7 cellular contexts compared by ENCODE assay signal in genomic region chr2:132668986-132669853, GRCh38. TPM values are rescaled to one million over a fixed set of nuclear protein-coding genes. Genes with fewer than 3 reads are reported as not detected.
A peak's percentile ranks its signal among the peaks of the same experiment; 100 is the strongest.
DNase-seq lines count a peak whose midpoint lies in the region; ATAC-seq and TF ChIP-seq lines count a peak whose summit lies in the region.

No MANE protein-coding gene starts in this region.

- peak overlapping the region; percentile 57 for H3K4me3 ChIP-seq in iPS-18c (ENCODE audit: insufficient read depth, low read depth, low read length)
- H3K4me3 ChIP-seq in stomach, result peak overlapping the region; percentile 50 to 74 (median 56)

- peaks cover 10 to 46% (median 38%) of the 10 kb centered on the region in 3 donors for H3K27me3 ChIP-seq in stomach

- H3K36me3 ChIP-seq in stomach, result no peaks in the 10 kb centered on the region

- 2 to 4% (median 3%) methylated on average over 23 to 78 of the region's 78 CpGs for WGBS in stomach, 5 donors

- H3K36me3 Mint-ChIP-seq in activated B cell treated with CpG ODN at 0.5 μM for 24 hours (ENCODE audit: low read depth), result no peaks in the 10 kb centered on the region

- H3K4me3 Mint-ChIP-seq in activated B cell treated with CpG ODN at 0.5 μM for 24 hours, result peak overlapping the region; percentile 28

- TF ChIP-seq EP300 in stomach (IDR thresholded peaks at IDR 0.05), result no peak

- CTCF ChIA-PET in activated B cell treated with CpG ODN at 0.5 μM for 24 hours (lab: Charles Lee), result no interaction called here

- H3K4me1 Mint-ChIP-seq in activated B cell treated with CpG ODN at 0.5 μM for 24 hours, result peaks cover 8% of the 10 kb centered on the region

- TF ChIP-seq POLR2A in stomach (IDR thresholded peaks at IDR 0.05), result no peak

- DNase-seq in HT1080 (ENCODE audit: low read depth) (peak; percentile 20), activated B cell treated with CpG ODN at 0.5 μM for 24 hours (no peak), stomach (no peak)
- no peak for DNase-seq in activated CD4-positive, alpha-beta T cell treated with anti-CD3 and anti-CD28 coated beads for 1 hour

- POLR2A ChIA-PET in activated B cell treated with CpG ODN at 0.5 μM for 24 hours (lab: Charles Lee), result no interaction called here

- ATAC-seq in activated B cell treated with CpG ODN at 0.5 μM for 24 hours (ENCODE audit: low read depth) (no peak), GM19397 (IDR thresholded peaks at IDR 0.05; ENCODE audit: unreplicated experiment) (no peak), HG02973 (IDR thresholded peaks at IDR 0.05; ENCODE audit: unreplicated experiment) (no peak)

- peaks cover 43% of the 10 kb centered on the region for H3K27me3 Mint-ChIP-seq in activated B cell treated with CpG ODN at 0.5 μM for 24 hours

- no peak overlapping the region for H3K27ac Mint-ChIP-seq in activated B cell treated with CpG ODN at 0.5 μM for 24 hours

- H3K9me3 Mint-ChIP-seq in activated B cell treated with CpG ODN at 0.5 μM for 24 hours, result no peaks in the 10 kb centered on the region

- intact Hi-C loops in activated B cell treated with CpG ODN at 0.5 μM for 24 hours (cut with micrococcal nuclease) (no loop called here), stomach (cut with DNase I; ENCODE audit: low total_unique reads) (no loop called here)

- H3K27ac ChIP-seq in stomach, result no peak overlapping the region

- TF ChIP-seq CTCF in activated B cell treated with CpG ODN at 0.5 μM for 24 hours (IDR thresholded peaks at IDR 0.05), result no peak
- TF ChIP-seq CTCF in stomach (IDR thresholded peaks at IDR 0.05), result no peak

- H3K9me3 ChIP-seq in iPS-18c (ENCODE audit: control insufficient read depth, insufficient read depth, low read length) (peaks cover 7% of the 10 kb centered on the region), stomach (no peaks in the 10 kb centered on the region)

- H3K4me1 ChIP-seq in stomach, result peaks cover 26 to 39% (median 36%) of the 10 kb centered on the region in 4 donors

RNA-seq across cellular contexts. Expression of gene LYPD1, which starts 0.8 kb away (rescaled TPM):
- total RNA-seq in HT1080 (2014; rRNA removed; shearing (Covaris generic)), result 45.0 and 51.6 TPM in 2 replicates
- 117 TPM in 2 replicates for polyA plus RNA-seq in HT1080 (2015; cell fraction: cytosol; rRNA removed)
- 34.8 and 39.7 TPM in 2 replicates for polyA plus RNA-seq in HT1080 (2015; cell fraction: nucleus; rRNA removed)
- total RNA-seq in activated B cell treated with CpG ODN at 0.5 μM for 24 hours (not detected in 2 replicates), stomach (1 to 10 TPM in 2 of 5 donors, not detected in 3; 3.3 to 8.4 TPM)
- polyA plus RNA-seq in stomach, result 1 to 10 TPM; 1.1 to 3.7 (median 1.1) TPM
